8 cellular contexts compared by ENCODE assay signal in the genomic region with DNA sequence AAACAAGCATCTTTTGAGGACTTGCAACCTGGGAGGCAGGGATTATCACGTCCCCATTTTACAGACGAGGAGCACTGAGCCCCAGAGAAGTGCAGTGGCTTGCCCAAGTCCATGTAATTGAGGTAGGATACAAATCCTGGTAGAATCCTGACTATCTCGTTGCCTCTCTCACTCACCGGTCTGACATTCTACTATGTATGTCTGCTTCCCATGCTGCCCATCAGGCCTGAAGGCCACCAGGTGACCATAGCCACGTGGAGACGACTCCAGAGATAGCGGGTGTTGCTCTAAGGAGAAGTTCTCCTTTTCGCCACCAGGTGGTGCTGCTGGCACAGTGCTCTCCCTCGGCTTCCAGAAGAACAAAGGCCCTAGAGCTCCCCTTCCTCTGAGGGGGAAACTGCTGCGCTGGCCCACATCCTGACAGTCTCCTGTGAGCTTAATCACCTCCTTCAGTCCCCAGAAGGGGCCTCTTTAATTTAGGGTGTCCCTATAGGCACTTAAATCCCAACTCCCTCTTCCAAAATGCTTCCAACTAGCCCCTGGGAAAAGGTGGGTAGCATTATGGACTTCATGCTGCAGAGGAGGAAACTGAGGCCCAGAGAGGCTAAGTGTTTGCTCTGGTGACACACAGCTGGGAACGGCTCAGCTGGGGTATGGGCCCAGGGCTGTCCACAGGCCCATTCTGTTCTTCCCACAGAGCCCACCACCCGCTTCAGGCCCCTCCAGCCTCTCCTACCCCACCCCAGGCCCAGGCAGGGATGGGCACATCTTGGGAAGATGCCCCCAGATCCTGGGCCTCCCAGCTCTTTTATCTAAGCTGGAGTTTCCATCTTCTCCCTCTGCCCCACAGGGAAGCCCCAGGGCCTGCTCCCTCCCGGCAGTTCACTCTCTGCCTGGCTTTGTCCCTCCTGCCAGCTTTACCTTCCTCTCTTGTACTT. TPM values are rescaled to one million over a fixed set of nuclear protein-coding genes. Genes with fewer than 3 reads are reported as not detected.
DNase-seq lines count a peak whose midpoint lies in the region; ATAC-seq and TF ChIP-seq lines count a peak whose summit lies in the region.

No MANE protein-coding gene starts in this region.

- H3K9me3 ChIP-seq in esophagus muscularis mucosa = no peaks in the 10 kb centered on the region

- H3K27me3 ChIP-seq in esophagus muscularis mucosa = peaks cover 0 to 32% (median 0%) of the 10 kb centered on the region in 4 donors

- DNase-seq in C1 segment of cervical spinal cord (lab: John Stamatoyannopoulos, UW) (peak in 13 of 14 donors; percentile 1 to 76 (median 54)), OCI-M1 (lab: John Stamatoyannopoulos, UW) (peak; percentile 92), activated T-cell treated with anti-CD3 and anti-CD28 coated beads for 24 hours (ENCODE audit: low read depth) (peak; percentile 83), esophagus muscularis mucosa (ENCODE audit: extremely low spot score) (peak; percentile 95)
- DNase-seq in natural killer cell treated with Interleukin-12 subunit alpha and Interleukin-12 subunit beta and Interleukin-15 and Interleukin-18, amount 100 ng/mL, for 72 hours (ENCODE audit: low spot score) = peak; percentile 88
- DNase-seq in stimulated activated naive B cell treated with anti-CD40 and anti-IgM and Interleukin-4, amounts not matched to agents 10 μg/mL and 1 μg/mL and 100 μg/mL, for 72 hours = peak; percentile 74

- intact Hi-C loops in esophagus muscularis mucosa (cut with DNase I) = loop anchor here (1.0 kb wide), 1 partner anchor 64 kb away; no protein-coding TSS in a partner anchor

- H3K27ac ChIP-seq in esophagus muscularis mucosa (replicated peaks in 1 of 4) = no peak overlapping the region

- H3K4me1 ChIP-seq in esophagus muscularis mucosa = peaks cover 0 to 21% (median 13%) of the 10 kb centered on the region in 4 donors

- TF ChIP-seq CTCF in esophagus muscularis mucosa (IDR thresholded peaks at IDR 0.05) = peak in 2 of 3 experiments; percentile 96 to 97

- TF ChIP-seq POLR2A in esophagus muscularis mucosa (IDR thresholded peaks at IDR 0.05; ENCODE audit: low read depth) = no peak

- H3K4me3 ChIP-seq in esophagus muscularis mucosa = no peak overlapping the region

- H3K36me3 Mint-ChIP-seq in IgD-negative memory B cell = no peaks in the 10 kb centered on the region
- no peaks in the 10 kb centered on the region for H3K36me3 Mint-ChIP-seq in natural killer cell treated with Interleukin-12 subunit alpha and Interleukin-12 subunit beta and Interleukin-15 and Interleukin-18, amount 100 ng/mL, for 72 hours
- no peaks in the 10 kb centered on the region for H3K36me3 Mint-ChIP-seq in stimulated activated naive B cell treated with anti-CD40 and anti-IgM and Interleukin-4, amounts not matched to agents 10 μg/mL and 1 μg/mL and 100 μg/mL, for 72 hours

- no peaks in the 10 kb centered on the region for H3K36me3 ChIP-seq in esophagus muscularis mucosa

- H3K9me3 Mint-ChIP-seq in IgD-negative memory B cell = no peaks in the 10 kb centered on the region
- H3K9me3 Mint-ChIP-seq in natural killer cell treated with Interleukin-12 subunit alpha and Interleukin-12 subunit beta and Interleukin-15 and Interleukin-18, amount 100 ng/mL, for 72 hours = no peaks in the 10 kb centered on the region
- H3K9me3 Mint-ChIP-seq in stimulated activated naive B cell treated with anti-CD40 and anti-IgM and Interleukin-4, amounts not matched to agents 10 μg/mL and 1 μg/mL and 100 μg/mL, for 72 hours = no peaks in the 10 kb centered on the region

- H3K4me3 Mint-ChIP-seq in IgD-negative memory B cell = peak overlapping the region in 3 of 4 donors; percentile 12 to 60 (median 51)
- peak overlapping the region; percentile 80 for H3K4me3 Mint-ChIP-seq in natural killer cell treated with Interleukin-12 subunit alpha and Interleukin-12 subunit beta and Interleukin-15 and Interleukin-18, amount 100 ng/mL, for 72 hours
- no peak overlapping the region for H3K4me3 Mint-ChIP-seq in stimulated activated naive B cell treated with anti-CD40 and anti-IgM and Interleukin-4, amounts not matched to agents 10 μg/mL and 1 μg/mL and 100 μg/mL, for 72 hours

- peaks cover 14 to 25% (median 21%) of the 10 kb centered on the region in 3 donors for H3K4me1 Mint-ChIP-seq in IgD-negative memory B cell
- peaks cover 28 to 35% of the 10 kb centered on the region in 2 donors for H3K4me1 Mint-ChIP-seq in natural killer cell treated with Interleukin-12 subunit alpha and Interleukin-12 subunit beta and Interleukin-15 and Interleukin-18, amount 100 ng/mL, for 72 hours (ENCODE audit: low read depth in 2 of 2)
- peaks cover 22 to 33% of the 10 kb centered on the region in 2 donors for H3K4me1 Mint-ChIP-seq in stimulated activated naive B cell treated with anti-CD40 and anti-IgM and Interleukin-4, amounts not matched to agents 10 μg/mL and 1 μg/mL and 100 μg/mL, for 72 hours

- TF ChIP-seq EP300 in esophagus muscularis mucosa (IDR thresholded peaks at IDR 0.05) = no peak

- WGBS in esophagus muscularis mucosa = 19% methylated on average over 10 of the region's 13 CpGs

- peak overlapping the region in 2 of 3 donors; percentile 46 to 88 for H3K27ac Mint-ChIP-seq in IgD-negative memory B cell
- peak overlapping the region; percentile 80 to 85 for H3K27ac Mint-ChIP-seq in natural killer cell treated with Interleukin-12 subunit alpha and Interleukin-12 subunit beta and Interleukin-15 and Interleukin-18, amount 100 ng/mL, for 72 hours
- peak overlapping the region; percentile 75 for H3K27ac Mint-ChIP-seq in stimulated activated naive B cell treated with anti-CD40 and anti-IgM and Interleukin-4, amounts not matched to agents 10 μg/mL and 1 μg/mL and 100 μg/mL, for 72 hours

- ATAC-seq in GM19463 (IDR thresholded peaks at IDR 0.05; ENCODE audit: unreplicated experiment) = peak; percentile 30
- peak; percentile 65 to 82 for ATAC-seq in natural killer cell treated with Interleukin-12 subunit alpha and Interleukin-12 subunit beta and Interleukin-15 and Interleukin-18, amount 100 ng/mL, for 72 hours
- ATAC-seq in stimulated activated naive B cell treated with anti-CD40 and anti-IgM and Interleukin-4, amounts not matched to agents 10 μg/mL and 1 μg/mL and 100 μg/mL, for 72 hours (replicated peaks) = peak; percentile 90 to 95

- H3K27me3 Mint-ChIP-seq in IgD-negative memory B cell = peaks cover 5% of the 10 kb centered on the region
- H3K27me3 Mint-ChIP-seq in natural killer cell treated with Interleukin-12 subunit alpha and Interleukin-12 subunit beta and Interleukin-15 and Interleukin-18, amount 100 ng/mL, for 72 hours = peaks cover 0 to 3% of the 10 kb centered on the region in 2 donors
- H3K27me3 Mint-ChIP-seq in stimulated activated naive B cell treated with anti-CD40 and anti-IgM and Interleukin-4, amounts not matched to agents 10 μg/mL and 1 μg/mL and 100 μg/mL, for 72 hours = peaks cover 15 to 23% of the 10 kb centered on the region in 2 donors

RNA-seq across cellular contexts. Expression of gene SLC34A1, which starts 6.4 kb away (rescaled TPM):
- polyA plus RNA-seq in IgD-negative memory B cell = not detected
- total RNA-seq in esophagus muscularis mucosa = not detected
- not detected for total RNA-seq in natural killer cell treated with Interleukin-12 subunit alpha and Interleukin-12 subunit beta and Interleukin-15 and Interleukin-18, amount 100 ng/mL, for 72 hours

RNA-seq across cellular contexts. Expression of gene PFN3, which starts 9.8 kb away (rescaled TPM):
- polyA plus RNA-seq in IgD-negative memory B cell = not detected
- total RNA-seq in esophagus muscularis mucosa = not detected
- not detected for total RNA-seq in natural killer cell treated with Interleukin-12 subunit alpha and Interleukin-12 subunit beta and Interleukin-15 and Interleukin-18, amount 100 ng/mL, for 72 hours

RNA-seq across cellular contexts. Expression of gene F12, which starts 18.7 kb away (rescaled TPM):
- polyA plus RNA-seq in IgD-negative memory B cell = 0.78 TPM
- under 1 TPM in 1 of 4 donors, not detected in 3; 0.17 TPM for total RNA-seq in esophagus muscularis mucosa
- under 1 TPM in 1 of 2 donors, not detected in 1; 0.45 TPM for total RNA-seq in natural killer cell treated with Interleukin-12 subunit alpha and Interleukin-12 subunit beta and Interleukin-15 and Interleukin-18, amount 100 ng/mL, for 72 hours

RNA-seq across cellular contexts. Expression of gene RGS14, which starts 32.9 kb away (rescaled TPM):
- 49.5 TPM for polyA plus RNA-seq in IgD-negative memory B cell
- total RNA-seq in esophagus muscularis mucosa = 10 to 100 TPM in 2 of 4 donors, 1 to 10 TPM in 2; 3.7 to 18.3 (median 11.9) TPM
- total RNA-seq in natural killer cell treated with Interleukin-12 subunit alpha and Interleukin-12 subunit beta and Interleukin-15 and Interleukin-18, amount 100 ng/mL, for 72 hours = 10 to 100 TPM; 26.5 to 45.4 TPM

RNA-seq across cellular contexts. Expression of gene GRK6, which starts 35.8 kb away (rescaled TPM):
- 107 TPM for polyA plus RNA-seq in IgD-negative memory B cell
- total RNA-seq in esophagus muscularis mucosa = 10 to 100 TPM; 29.1 to 44.7 (median 36.3) TPM
- total RNA-seq in natural killer cell treated with Interleukin-12 subunit alpha and Interleukin-12 subunit beta and Interleukin-15 and Interleukin-18, amount 100 ng/mL, for 72 hours = 100 to 1,000 TPM in 1 of 2 donors, 10 to 100 TPM in 1; 58.1 to 113 TPM

Comparison
In these comparisons a context has a peak if more than half of its experiments do, and no peak if none do; other contexts are left out.
1. ATAC-seq: peak in every context shown above with its lines; median percentile 92 in stimulated activated naive B cell treated with anti-CD40 and anti-IgM and Interleukin-4, amounts not matched to agents 10 μg/mL and 1 μg/mL and 100 μg/mL, for 72 hours; 74 in natural killer cell treated with Interleukin-12 subunit alpha and Interleukin-12 subunit beta and Interleukin-15 and Interleukin-18, amount 100 ng/mL, for 72 hours; 30 in GM19463.
2. H3K4me3 Mint-ChIP-seq: peak in IgD-negative memory B cell (3 of 4) and natural killer cell treated with Interleukin-12 subunit alpha and Interleukin-12 subunit beta and Interleukin-15 and Interleukin-18, amount 100 ng/mL, for 72 hours (single experiment); none in stimulated activated naive B cell treated with anti-CD40 and anti-IgM and Interleukin-4, amounts not matched to agents 10 μg/mL and 1 μg/mL and 100 μg/mL, for 72 hours (0 of 2).
3. Peak in every context shown above with its lines, with median percentiles within 50 percentile points of each other: DNase-seq and H3K27ac Mint-ChIP-seq.